ENCODE assay signal across 1 cellular context in genomic region chr1:155135416-155136197, GRCh38.
TF ChIP-seq lines count a peak whose summit lies in the region.

Gene SLC50A1 (plus strand): TSS chr1:155135852. CDS start chr1:155135912, 60 bp downstream.

TF ChIP-seq in HepG2, 621 proteins besides CTCF, POLR2A, EP300 and RAD21 (continued from another document and continues in another):
- peak; percentile 24 for TF ChIP-seq MYC (CRISPR knock-in tag; IDR thresholded peaks at IDR 0.05; ENCODE audit: borderline replicate concordance)
- TF ChIP-seq ZBTB37 (CRISPR knock-in tag; IDR thresholded peaks at IDR 0.05), result no peak
- TF ChIP-seq MTA1 (CRISPR knock-in tag; IDR thresholded peaks at IDR 0.05; ENCODE audit: borderline replicate concordance), result peak; percentile 79; the same call in 1 of the 2 replicates
- TF ChIP-seq PRMT3 (CRISPR knock-in tag; IDR thresholded peaks at IDR 0.05; ENCODE audit: borderline replicate concordance, low read depth), result no peak
- peak; percentile 6; the same call in 1 of the 2 replicates for TF ChIP-seq ZNF770 (CRISPR knock-in tag; IDR thresholded peaks at IDR 0.05)
- TF ChIP-seq ZBTB43 (CRISPR knock-in tag; conservative IDR thresholded peaks at IDR 0.05), result 0 out of 2 replicates have a peak, but pooled peaks have one; percentile 23
- TF ChIP-seq ARID3A (IDR thresholded peaks at IDR 0.05; ENCODE audit: low read depth, low read length), result no peak
- TF ChIP-seq JARID2 (CRISPR knock-in tag; IDR thresholded peaks at IDR 0.05; ENCODE audit: insufficient replicate concordance), result no peak
- peak; percentile 83; the same call in 1 of the 2 replicates for TF ChIP-seq ZNF235 (CRISPR knock-in tag; IDR thresholded peaks at IDR 0.05; ENCODE audit: borderline replicate concordance)
- TF ChIP-seq MXI1 (IDR thresholded peaks at IDR 0.05; ENCODE audit: borderline replicate concordance, low read depth, low read length), result peak; percentile 53; the same call in 1 of the 3 replicates
- TF ChIP-seq HMGXB4 (CRISPR knock-in tag; IDR thresholded peaks at IDR 0.05; ENCODE audit: borderline replicate concordance in 1 of 2, low read depth in 1 of 2), result peak; percentile 35 to 50; a peak in 2 of 4 replicates
- peak; percentile 98 for TF ChIP-seq AGO2 (optimal IDR thresholded peaks at IDR 0.05; ENCODE audit: low read depth, low read length)
- no peak; the same call in 1 of the 2 replicates for TF ChIP-seq THAP9 (CRISPR knock-in tag; IDR thresholded peaks at IDR 0.05; ENCODE audit: borderline replicate concordance)
- peak; percentile 63; the same call in 1 of the 2 replicates for TF ChIP-seq SIN3A (IDR thresholded peaks at IDR 0.05; ENCODE audit: borderline replicate concordance, low read depth, low read length)
- peak; percentile 31 for TF ChIP-seq ZNF407 (CRISPR knock-in tag; IDR thresholded peaks at IDR 0.05; ENCODE audit: not compliant biosample characterization)
- TF ChIP-seq SNAPC5 (CRISPR knock-in tag; IDR thresholded peaks at IDR 0.05; ENCODE audit: borderline replicate concordance), result no peak
- no peak for TF ChIP-seq ZNF260 (CRISPR knock-in tag; IDR thresholded peaks at IDR 0.05; ENCODE audit: borderline replicate concordance, low read depth)
- TF ChIP-seq ZHX1 (CRISPR knock-in tag; IDR thresholded peaks at IDR 0.05; ENCODE audit: low read depth), result peak; percentile 60
- peak; percentile 39; the same call in 1 of the 2 replicates for TF ChIP-seq GATAD1 (CRISPR knock-in tag; IDR thresholded peaks at IDR 0.05)
- TF ChIP-seq ZNF329 (CRISPR knock-in tag; IDR thresholded peaks at IDR 0.05; ENCODE audit: low read depth), result 0 out of 2 replicates have a peak, but pooled peaks have one; percentile 20
- peak; percentile 78; the same call in 1 of the 2 replicates for TF ChIP-seq ZNF572 (CRISPR knock-in tag; IDR thresholded peaks at IDR 0.05)
- TF ChIP-seq ZNF17 (CRISPR knock-in tag; IDR thresholded peaks at IDR 0.05), result no peak
- TF ChIP-seq RFX1 (IDR thresholded peaks at IDR 0.05), result no peak
- TF ChIP-seq KAT8 (CRISPR knock-in tag; IDR thresholded peaks at IDR 0.05), result peak; percentile 79
- TF ChIP-seq ELF3 (CRISPR knock-in tag; IDR thresholded peaks at IDR 0.05), result no peak; the same call in 1 of the 2 replicates
- TF ChIP-seq SP2 (CRISPR knock-in tag; IDR thresholded peaks at IDR 0.05), result no peak
